ENCODE assay signal across 1 cellular context in genomic region chr1:203645996-203646395, GRCh38.
A peak's percentile ranks its signal among the peaks of the same experiment; 100 is the strongest.
TF ChIP-seq lines count a peak whose summit lies in the region.

No MANE protein-coding gene starts in this region.

TF ChIP-seq in K562, 482 proteins besides CTCF, POLR2A, EP300 and RAD21 (continues in another document):
- no peak for TF ChIP-seq TARDBP (IDR thresholded peaks at IDR 0.05)
- no peak for TF ChIP-seq LARP7 (IDR thresholded peaks at IDR 0.05)
- no peak for TF ChIP-seq ZBTB5 (IDR thresholded peaks at IDR 0.05)
- no peak for TF ChIP-seq KLF6 (CRISPR knock-in tag; IDR thresholded peaks at IDR 0.05; ENCODE audit: borderline replicate concordance)
- no peak for TF ChIP-seq THAP7 (CRISPR knock-in tag; IDR thresholded peaks at IDR 0.05)
- TF ChIP-seq ZNF639 (CRISPR knock-in tag; conservative IDR thresholded peaks at IDR 0.05 in 1 of 2, IDR thresholded peaks at IDR 0.05 in 1 of 2): 0 out of 4 replicates have a peak, but pooled peaks of 1 of the 2 experiments have one; percentile 18
- TF ChIP-seq JUN (IDR thresholded peaks at IDR 0.05; ENCODE audit: borderline replicate concordance, low read depth, low read length): 0 out of 2 replicates have a peak, but pooled peaks have one; percentile 32
- TF ChIP-seq JUN (CRISPR knock-in tag; IDR thresholded peaks at IDR 0.05; ENCODE audit: borderline replicate concordance): no peak
- peak; percentile 64 for TF ChIP-seq ATF3 (IDR thresholded peaks at IDR 0.05)
- TF ChIP-seq ATF3 (CRISPR knock-in tag; conservative IDR thresholded peaks at IDR 0.05): no peak
- no peak for TF ChIP-seq CSDE1 (IDR thresholded peaks at IDR 0.05)
- TF ChIP-seq HNRNPK (IDR thresholded peaks at IDR 0.05; ENCODE audit: low read depth, low read length, poor library complexity, severe bottlenecking): no peak
- TF ChIP-seq MNT (conservative IDR thresholded peaks at IDR 0.05): no peak
- TF ChIP-seq ZNF589 (CRISPR knock-in tag; IDR thresholded peaks at IDR 0.05; ENCODE audit: low read depth): peak; percentile 51; the same call in 1 of the 2 replicates
- TF ChIP-seq ZNF398 (CRISPR knock-in tag; IDR thresholded peaks at IDR 0.05): no peak
- TF ChIP-seq ZNF280B (CRISPR knock-in tag; IDR thresholded peaks at IDR 0.05): no peak
- TF ChIP-seq CC2D1A (IDR thresholded peaks at IDR 0.05): no peak
- TF ChIP-seq ZNF609 (CRISPR knock-in tag; IDR thresholded peaks at IDR 0.05; ENCODE audit: borderline replicate concordance): no peak
- TF ChIP-seq ZNF24 (IDR thresholded peaks at IDR 0.05): no peak
- TF ChIP-seq L3MBTL2 (IDR thresholded peaks at IDR 0.05): peak; percentile 24; the same call in 1 of the 2 replicates
- peak; percentile 23; the same call in 1 of the 2 replicates for TF ChIP-seq MGA (IDR thresholded peaks at IDR 0.05)
- no peak for TF ChIP-seq BHLHE40 (IDR thresholded peaks at IDR 0.05; ENCODE audit: low read length)
- TF ChIP-seq PHF8 (IDR thresholded peaks at IDR 0.05; ENCODE audit: borderline replicate concordance, low read length): no peak
- TF ChIP-seq C11orf30 (IDR thresholded peaks at IDR 0.05; ENCODE audit: low read depth): no peak
- TF ChIP-seq POLR2AphosphoS2 (IDR thresholded peaks at IDR 0.05; ENCODE audit: low read length): no peak
